ENCODE assay signal across 8 cellular contexts in the genomic region with DNA sequence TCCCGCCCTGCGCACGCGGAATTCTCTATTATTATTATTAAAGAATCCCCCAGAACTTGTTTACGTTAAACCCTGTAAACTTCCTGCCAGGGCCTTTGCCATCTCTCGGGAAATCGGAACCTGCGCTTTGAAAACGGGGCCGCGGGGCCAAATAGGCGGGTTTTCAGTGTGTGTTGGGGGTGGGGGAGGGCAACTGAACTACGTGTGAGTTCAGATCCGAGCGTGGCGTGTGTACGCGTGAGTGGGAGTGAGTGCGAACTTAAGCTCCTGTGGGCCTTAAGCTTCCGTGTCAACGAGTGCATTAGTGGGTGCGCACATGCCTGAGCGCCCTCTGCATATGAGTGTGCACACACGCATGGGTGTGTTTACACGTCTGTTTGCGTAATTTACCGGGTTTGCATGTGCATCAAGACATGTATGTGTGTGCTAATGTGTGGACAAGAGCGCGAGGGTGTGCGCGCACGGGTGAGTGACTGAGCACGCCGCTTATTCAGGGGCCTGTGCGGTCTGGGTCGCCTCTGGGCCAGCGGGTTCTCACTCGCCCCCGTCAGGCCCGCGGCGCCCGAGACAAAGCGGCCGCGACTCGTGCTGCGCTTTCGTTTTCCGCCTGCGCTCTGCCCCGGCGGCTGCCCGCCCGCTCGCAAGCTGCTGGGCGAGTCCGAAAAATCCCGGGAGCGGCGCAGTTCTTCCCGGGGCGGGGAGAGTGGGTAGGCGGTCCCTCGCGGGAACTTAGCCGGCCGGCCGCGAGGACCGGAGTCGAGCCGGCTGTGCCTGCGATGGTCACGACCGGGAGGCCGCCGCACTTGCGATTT. TPM values are rescaled to one million over a fixed set of nuclear protein-coding genes. Genes with fewer than 3 reads are reported as not detected.
DNase-seq lines count a peak whose midpoint lies in the region; ATAC-seq and TF ChIP-seq lines count a peak whose summit lies in the region.

No MANE protein-coding gene starts in this region.

- ATAC-seq in activated T-helper 17 cell treated with anti-CD3 and anti-CD28 coated beads, Interleukin-2, amount 50 U/mL, for 72 hours (replicated peaks): no peak
- ATAC-seq in left ventricle myocardium superior: peak; percentile 83

- peaks cover 11% of the 10 kb centered on the region for H3K4me1 Mint-ChIP-seq in activated T-helper 17 cell treated with anti-CD3 and anti-CD28 coated beads, Interleukin-2, amount 50 U/mL, for 72 hours

- H3K27ac Mint-ChIP-seq in activated T-helper 17 cell treated with anti-CD3 and anti-CD28 coated beads, Interleukin-2, amount 50 U/mL, for 72 hours: no peak overlapping the region

- H3K36me3 ChIP-seq in sigmoid colon: peaks cover 11 to 22% (median 14%) of the 10 kb centered on the region in 4 donors

- intact Hi-C loops in left ventricle myocardium superior (cut with micrococcal nuclease) (no loop called here), sigmoid colon (cut with DNase I) (loop anchor here (2.0 to 5.0 kb wide), 3 partner anchors 112 to 207 kb away; no protein-coding TSS in a partner anchor)

- peaks cover 12% of the 10 kb centered on the region for H3K36me3 Mint-ChIP-seq in activated T-helper 17 cell treated with anti-CD3 and anti-CD28 coated beads, Interleukin-2, amount 50 U/mL, for 72 hours (ENCODE audit: low read depth)

- POLR2A ChIA-PET in HEK293T (lab: Yijun Ruan, JAX): interaction anchor here (1.0 to 1.1 kb wide), 2 partner anchors 32 to 167 kb away, joined by 3 to 4 read pairs; no protein-coding TSS in a partner anchor

- H3K27ac ChIP-seq in sigmoid colon (peak overlapping the region; percentile 99 to 100 (median 99)), caudate nucleus (ENCODE audit: low read depth, low read length) (no peak overlapping the region)

- peak; percentile 24 to 40 for TF ChIP-seq POLR2A in sigmoid colon (IDR thresholded peaks at IDR 0.05)

- H3K27me3 Mint-ChIP-seq in activated T-helper 17 cell treated with anti-CD3 and anti-CD28 coated beads, Interleukin-2, amount 50 U/mL, for 72 hours: peaks cover 55% of the 10 kb centered on the region

- H3K4me1 ChIP-seq in sigmoid colon: peaks cover 0 to 27% (median 3%) of the 10 kb centered on the region in 4 donors

- TF ChIP-seq EP300 in sigmoid colon (IDR thresholded peaks at IDR 0.05): peak in 3 of 4 donors; percentile 6 to 35 (median 33)

- WGBS in sigmoid colon, 2 donors: 0 to 1% methylated on average over 79 of the region's 79 CpGs

- H3K9me3 ChIP-seq in sigmoid colon: no peaks in the 10 kb centered on the region

- DNase-seq in AG09319 (ENCODE audit: extremely low read depth, low read depth): peak; percentile 72
- peak; percentile 41 for DNase-seq in HEK293T (ENCODE audit: extremely low spot score)
- DNase-seq in left ventricle myocardium superior: peak; percentile 67
- peak; percentile 93 for DNase-seq in sigmoid colon
- no peak for DNase-seq in globus pallidus (ENCODE audit: low spot score)
- no peak for DNase-seq in caudate nucleus (lab: John Stamatoyannopoulos, UW)
- no peak for DNase-seq in inferior parietal cortex (ENCODE audit: extremely low spot score)

- TF ChIP-seq CTCF in AG09319 (IDR thresholded peaks at IDR 0.05; ENCODE audit: low read depth, low read length) (no peak), sigmoid colon (IDR thresholded peaks at IDR 0.05) (no peak)

- peak overlapping the region; percentile 81 to 95 (median 86) for H3K4me3 ChIP-seq in sigmoid colon

- peaks cover 0 to 4% (median 0%) of the 10 kb centered on the region in 3 donors for H3K27me3 ChIP-seq in sigmoid colon

- H3K4me3 Mint-ChIP-seq in activated T-helper 17 cell treated with anti-CD3 and anti-CD28 coated beads, Interleukin-2, amount 50 U/mL, for 72 hours: peak overlapping the region; percentile 69

- H3K9me3 Mint-ChIP-seq in activated T-helper 17 cell treated with anti-CD3 and anti-CD28 coated beads, Interleukin-2, amount 50 U/mL, for 72 hours: no peaks in the 10 kb centered on the region

- CTCF ChIA-PET in HEK293T (lab: Yijun Ruan, JAX): interaction anchor here (0.6 kb wide), 1 partner anchor 10 kb away, joined by 4 read pairs; no protein-coding TSS in a partner anchor

TF ChIP-seq in HEK293T, 16 proteins besides CTCF, POLR2A, EP300 and RAD21:
- TF ChIP-seq CTBP1 (IDR thresholded peaks at IDR 0.05; ENCODE audit: borderline replicate concordance) (no peak), L3MBTL2 (conservative IDR thresholded peaks at IDR 0.05) (peak; percentile 75), HDGF (IDR thresholded peaks at IDR 0.05; ENCODE audit: borderline replicate concordance) (no peak), ARNT (IDR thresholded peaks at IDR 0.05) (no peak), LEF1 (IDR thresholded peaks at IDR 0.05; ENCODE audit: borderline replicate concordance) (no peak), TARDBP (IDR thresholded peaks at IDR 0.05) (0 out of 2 replicates have a peak, but pooled peaks have one; percentile 47), FOXK2 (IDR thresholded peaks at IDR 0.05) (no peak), ELF4 (IDR thresholded peaks at IDR 0.05) (no peak)

RNA-seq across cellular contexts. Expression of a gene that starts 1.2 kb away (rescaled TPM):
- not detected for total RNA-seq in activated T-helper 17 cell treated with anti-CD3 and anti-CD28 coated beads, Interleukin-2, amount 50 U/mL, for 72 hours
- 0.25 TPM for total RNA-seq in left ventricle myocardium superior
- total RNA-seq in sigmoid colon: 10 to 100 TPM; 44.6 to 74.2 (median 59.3) TPM
- polyA plus RNA-seq in sigmoid colon: 1 to 10 TPM; 2.5 to 8.5 (median 4.8) TPM

RNA-seq across cellular contexts. Expression of a gene that starts 45.9 kb away (rescaled TPM):
- 10 to 100 TPM; 17.1 to 19.3 TPM for total RNA-seq in activated T-helper 17 cell treated with anti-CD3 and anti-CD28 coated beads, Interleukin-2, amount 50 U/mL, for 72 hours
- total RNA-seq in left ventricle myocardium superior (12.6 TPM), sigmoid colon (10 to 100 TPM; 10.7 to 18.8 (median 11.9) TPM)
- polyA plus RNA-seq in sigmoid colon: 10 to 100 TPM in 1 of 3 donors, 1 to 10 TPM in 2; 5.5 to 12.9 (median 6.6) TPM

RNA-seq across cellular contexts. Expression of a gene that starts 57.5 kb away (rescaled TPM):
- not detected for total RNA-seq in activated T-helper 17 cell treated with anti-CD3 and anti-CD28 coated beads, Interleukin-2, amount 50 U/mL, for 72 hours
- total RNA-seq in left ventricle myocardium superior (1.9 TPM), sigmoid colon (under 1 TPM; under 0.01 to 0.81 (median 0.39) TPM)
- under 1 TPM in 2 of 3 donors, not detected in 1; 0.25 to 0.60 TPM for polyA plus RNA-seq in sigmoid colon

Comparison
In these comparisons a context has a peak if more than half of its experiments do, and no peak if none do; other contexts are left out.
1. DNase-seq: peak in AG09319 (single experiment), HEK293T (single experiment), left ventricle myocardium superior (single experiment) and sigmoid colon (single experiment); none in globus pallidus (single experiment), caudate nucleus (0 of 61) and inferior parietal cortex (single experiment).
2. RNA of a gene that starts 1.2 kb away (total RNA-seq): 44.6 to 74.2 TPM in sigmoid colon; 0.25 TPM in left ventricle myocardium superior (single experiment) and not detected in activated T-helper 17 cell treated with anti-CD3 and anti-CD28 coated beads, Interleukin-2, amount 50 U/mL, for 72 hours; every median in the first group is over 10 times any median in the second.